ENCODE assay signal across 19 cellular contexts in genomic region chr11:22415481-22415880, GRCh38.
DNase-seq lines count a peak whose midpoint lies in the region; TF ChIP-seq lines count a peak whose summit lies in the region.
"Had no signal": no experiment of that assay in that cellular context is flagged by ENCODE, and none has a peak within 500 bp of the region (broad histone marks: within the 10 kb centered on the region; RNA-seq: fewer than 3 reads in every experiment).

No MANE protein-coding gene starts in this region.

- H3K4me1 ChIP-seq in GM23248 (ENCODE audit: insufficient read depth) = no peaks in the 10 kb centered on the region
- no peaks in the 10 kb centered on the region for H3K4me1 ChIP-seq in mesenchymal stem cell (ENCODE audit: control insufficient read depth, insufficient read depth, low read depth, low read length)
- H3K4me1 ChIP-seq in suprapubic skin = no peaks in the 10 kb centered on the region
- H3K4me1 ChIP-seq in prostate gland (replicated peaks) = no peaks in the 10 kb centered on the region
- no peaks in the 10 kb centered on the region for H3K4me1 ChIP-seq in SK-N-SH (ENCODE audit: control insufficient read depth in 1 of 2, insufficient read depth in 2 of 2, low read depth in 1 of 2, low read length in 1 of 2)
- H3K4me1 ChIP-seq: A549, BLaER1 had no signal

- CTCF ChIA-PET in SK-N-SH (lab: Yijun Ruan, JAX) = interaction anchor here (1.5 kb wide), 1 partner anchor 372 kb away, joined by 3 read pairs; no protein-coding TSS in a partner anchor

- H3K27me3 Mint-ChIP-seq in osteocyte (ENCODE audit: unreplicated experiment) = peaks cover 3% of the 10 kb centered on the region

- H3K9ac ChIP-seq in GM23248 (no peak overlapping the region), mesenchymal stem cell (ENCODE audit: low read length) (peak overlapping the region; percentile 55), SK-N-SH (no peak overlapping the region)
- H3K9ac ChIP-seq: BLaER1 had no signal

- H4K20me1 ChIP-seq in GM23248 (ENCODE audit: insufficient read depth) (no peaks in the 10 kb centered on the region), SK-N-SH (ENCODE audit: insufficient read depth) (no peaks in the 10 kb centered on the region)
- H4K20me1 ChIP-seq: BLaER1 had no signal

- no peak overlapping the region for H3K27ac ChIP-seq in GM23248
- no peak overlapping the region for H3K27ac ChIP-seq in mesenchymal stem cell (ENCODE audit: low read length, poor library complexity, severe bottlenecking)
- H3K27ac ChIP-seq in suprapubic skin = peak overlapping the region; percentile 14
- H3K27ac ChIP-seq in prostate gland = no peak overlapping the region
- no peak overlapping the region for H3K27ac ChIP-seq in SK-N-SH (ENCODE audit: low read depth in 2 of 2, low read length in 1 of 2)
- H3K27ac ChIP-seq: 22Rv1, A549, BLaER1 had no signal

- TF ChIP-seq EP300 in suprapubic skin (IDR thresholded peaks at IDR 0.05) (no peak), SK-N-SH (IDR thresholded peaks at IDR 0.05; ENCODE audit: borderline replicate concordance in 1 of 2, low read depth in 1 of 2, low read length in 1 of 2) (no peak)

- no peak for TF ChIP-seq POLR2A in suprapubic skin (IDR thresholded peaks at IDR 0.05)
- TF ChIP-seq POLR2A in prostate gland (IDR thresholded peaks at IDR 0.05) = no peak

- H3K9me3 ChIP-seq in GM23248 (ENCODE audit: low read depth) (no peaks in the 10 kb centered on the region), mesenchymal stem cell (ENCODE audit: control insufficient read depth, low read length) (no peaks in the 10 kb centered on the region), suprapubic skin (no peaks in the 10 kb centered on the region), prostate gland (no peaks in the 10 kb centered on the region), SK-N-SH (no peaks in the 10 kb centered on the region)
- H3K9me3 ChIP-seq: A549, BLaER1 had no signal

- no peak overlapping the region for H2BK5ac ChIP-seq in mesenchymal stem cell (ENCODE audit: low read depth, low read length, poor library complexity, severe bottlenecking)

- no peak overlapping the region for H2BK15ac ChIP-seq in mesenchymal stem cell (ENCODE audit: low read depth, poor library complexity, severe bottlenecking)

- H2BK12ac ChIP-seq in mesenchymal stem cell (ENCODE audit: low read length in 2 of 2) = no peak overlapping the region

- H3K4me1 Mint-ChIP-seq in osteocyte (ENCODE audit: unreplicated experiment) = no peaks in the 10 kb centered on the region
- H3K4me1 Mint-ChIP-seq: CD14-positive monocyte; CD4-positive, alpha-beta memory T cell; IgD-negative memory B cell had no signal

- no peak overlapping the region for H4K91ac ChIP-seq in mesenchymal stem cell (ENCODE audit: low read length)

- H2AK5ac ChIP-seq in mesenchymal stem cell (ENCODE audit: low read length, severe bottlenecking) = no peak overlapping the region

- H3K27me3 ChIP-seq in GM23248 (replicated peaks; ENCODE audit: insufficient read depth) = no peaks in the 10 kb centered on the region
- H3K27me3 ChIP-seq in mesenchymal stem cell (ENCODE audit: control insufficient read depth in 1 of 2, insufficient read depth in 1 of 2, low read length in 2 of 2) = no peaks in the 10 kb centered on the region
- no peaks in the 10 kb centered on the region for H3K27me3 ChIP-seq in suprapubic skin
- H3K27me3 ChIP-seq in prostate gland (replicated peaks; ENCODE audit: insufficient read depth) = no peaks in the 10 kb centered on the region
- H3K27me3 ChIP-seq in SK-N-SH (ENCODE audit: insufficient read depth) = no peaks in the 10 kb centered on the region
- H3K27me3 ChIP-seq: BLaER1 had no signal

- no peak overlapping the region for H3K27ac Mint-ChIP-seq in osteocyte (ENCODE audit: unreplicated experiment)
- H3K27ac Mint-ChIP-seq: CD14-positive monocyte; CD4-positive, alpha-beta memory T cell; HFFc6; IgD-negative memory B cell had no signal

- H2AFZ ChIP-seq in GM23248 (no peak overlapping the region; the same call in 1 of the 2 replicates), mesenchymal stem cell (ENCODE audit: low read depth, low read length) (no peak overlapping the region), SK-N-SH (ENCODE audit: low read depth) (no peak overlapping the region)

- no peak for TF ChIP-seq CTCF in fibroblast of mammary gland (conservative IDR thresholded peaks at IDR 0.05; ENCODE audit: control insufficient read depth, insufficient read depth, low read depth, low read length)
- TF ChIP-seq CTCF in suprapubic skin (IDR thresholded peaks at IDR 0.05) = no peak
- no peak for TF ChIP-seq CTCF in osteocyte (IDR thresholded peaks at IDR 0.05)
- TF ChIP-seq CTCF in prostate gland (IDR thresholded peaks at IDR 0.05) = no peak
- TF ChIP-seq CTCF in SK-N-SH (IDR thresholded peaks at IDR 0.05) = no peak

- no peak overlapping the region for H2BK120ac ChIP-seq in mesenchymal stem cell (ENCODE audit: low read depth, low read length)

- no peak overlapping the region for H3K14ac ChIP-seq in mesenchymal stem cell (ENCODE audit: low read length in 2 of 2)

- POLR2A ChIA-PET in SK-N-SH (lab: Yijun Ruan, JAX) = no interaction called here

- H3K4me2 ChIP-seq in GM23248 (ENCODE audit: unreplicated experiment) (no peak overlapping the region), mesenchymal stem cell (ENCODE audit: low read length, poor library complexity, severe bottlenecking) (no peak overlapping the region), SK-N-SH (no peak overlapping the region)
- H3K4me2 ChIP-seq: A549, BLaER1 had no signal

- H3K79me2 ChIP-seq in GM23248 (ENCODE audit: insufficient read depth) (no peaks in the 10 kb centered on the region), SK-N-SH (ENCODE audit: insufficient read depth) (no peaks in the 10 kb centered on the region)

- intact Hi-C loops in prostate gland (cut with DNase I) = no loop called here

- H3K36me3 ChIP-seq in GM23248 (ENCODE audit: low read depth) (no peaks in the 10 kb centered on the region), mesenchymal stem cell (ENCODE audit: control insufficient read depth in 1 of 2, insufficient read depth in 2 of 2, low read depth in 1 of 2, low read length in 2 of 2) (no peaks in the 10 kb centered on the region), suprapubic skin (no peaks in the 10 kb centered on the region), prostate gland (no peaks in the 10 kb centered on the region), SK-N-SH (replicated peaks in 1 of 2; ENCODE audit: control insufficient read depth in 1 of 2, insufficient read depth in 2 of 2, low read length in 1 of 2) (no peaks in the 10 kb centered on the region)
- H3K36me3 ChIP-seq: BLaER1 had no signal

- no peaks in the 10 kb centered on the region for H3K9me3 Mint-ChIP-seq in osteocyte (ENCODE audit: unreplicated experiment)

- no peak overlapping the region for H3K18ac ChIP-seq in mesenchymal stem cell (ENCODE audit: low read depth in 1 of 2, low read length in 2 of 2)

- in situ Hi-C loops in GM23248 (cut with MboI) = no loop called here

- H3F3A ChIP-seq in GM23248 (ENCODE audit: insufficient read depth) (no peaks in the 10 kb centered on the region), SK-N-SH (replicated peaks; ENCODE audit: insufficient read depth) (no peaks in the 10 kb centered on the region)

- no peaks in the 10 kb centered on the region for H3K9me2 ChIP-seq in GM23248 (ENCODE audit: insufficient read depth)
- H3K9me2 ChIP-seq in SK-N-SH = no peaks in the 10 kb centered on the region

- DNase-seq in GM23248 (peak; percentile 48), fibroblast of mammary gland (ENCODE audit: low read depth) (peak; percentile 75), mesenchymal stem cell (no peak), suprapubic skin (ENCODE audit: low spot score in 2 of 2) (no peak), osteocyte (ENCODE audit: extremely low spot score, unreplicated experiment) (no peak), prostate gland (ENCODE audit: low spot score) (no peak), SK-N-SH (no peak)
- DNase-seq: CD4-positive, alpha-beta memory T cell; DMS153; DMS79; GDM1; GOT3; H7; HFFc6 had no signal

- H3K23ac ChIP-seq in mesenchymal stem cell (ENCODE audit: low read length in 2 of 2) = no peak overlapping the region

- no peak overlapping the region for H4K8ac ChIP-seq in mesenchymal stem cell (ENCODE audit: low read length)

- H3K4me3 Mint-ChIP-seq in osteocyte (ENCODE audit: unreplicated experiment) = no peak overlapping the region
- H3K4me3 Mint-ChIP-seq: CD14-positive monocyte; CD4-positive, alpha-beta memory T cell; HFFc6; IgD-negative memory B cell had no signal

- 4% methylated on average over 4 of the region's 4 CpGs for WGBS in GM23248 (ENCODE audit: low coverage in 1 of 2, low lambda C conversion rate in 2 of 2, missing lambda C conversion rate in 2 of 2), 2 experiments
- 75% methylated on average over 2 of the region's 4 CpGs for WGBS in mesenchymal stem cell
- WGBS in suprapubic skin = 66% methylated on average over 4 of the region's 4 CpGs
- WGBS in prostate gland = 67% methylated on average over 4 of the region's 4 CpGs
- 53% methylated on average over 4 of the region's 4 CpGs for WGBS in SK-N-SH (ENCODE audit: low lambda C conversion rate)

- H3K4me3 ChIP-seq in GM23248 (no peak overlapping the region), fibroblast of mammary gland (ENCODE audit: control insufficient read depth, low read depth, low read length) (no peak overlapping the region), mesenchymal stem cell (ENCODE audit: insufficient read depth in 1 of 2, low read depth in 1 of 2, low read length in 2 of 2) (peak overlapping the region in 1 of 2 experiments; percentile 58), suprapubic skin (no peak overlapping the region), prostate gland (no peak overlapping the region), SK-N-SH (ENCODE audit: low read depth in 2 of 2, low read length in 1 of 2) (no peak overlapping the region)
- H3K4me3 ChIP-seq: A549, BLaER1 had no signal

- no peaks in the 10 kb centered on the region for H3K36me3 Mint-ChIP-seq in osteocyte (ENCODE audit: unreplicated experiment)
- H3K36me3 Mint-ChIP-seq: CD14-positive monocyte; CD4-positive, alpha-beta memory T cell; IgD-negative memory B cell had no signal

- TF ChIP-seq RAD21 in SK-N-SH (IDR thresholded peaks at IDR 0.05; ENCODE audit: low read length) = no peak

- no peak overlapping the region for H3K4ac ChIP-seq in mesenchymal stem cell (ENCODE audit: low read depth in 1 of 2, low read length in 2 of 2)

- H3K79me1 ChIP-seq in mesenchymal stem cell (replicated peaks; ENCODE audit: low read length, poor library complexity, severe bottlenecking) = no peaks in the 10 kb centered on the region

TF ChIP-seq in SK-N-SH, 30 proteins besides CTCF, POLR2A, EP300 and RAD21 (continues in another document):
- TF ChIP-seq TEAD4 (IDR thresholded peaks at IDR 0.05; ENCODE audit: borderline replicate concordance, insufficient read depth) (no peak), RFX5 (IDR thresholded peaks at IDR 0.05; ENCODE audit: low read length) (no peak), TCF12 (IDR thresholded peaks at IDR 0.05) (no peak)

Comparison
In these comparisons a context has a peak if more than half of its experiments do, and no peak if none do; other contexts are left out.
1. DNase-seq: peak in GM23248 (single experiment) and fibroblast of mammary gland (single experiment); none in mesenchymal stem cell (single experiment), suprapubic skin (0 of 2), osteocyte (single experiment), prostate gland (single experiment) and SK-N-SH (single experiment).